In genomic region chr6:132412656-132413500, GRCh38 we compare ENCODE assay signal across 1 cellular context.
TF ChIP-seq lines count a peak whose summit lies in the region.

No MANE protein-coding gene starts in this region.

TF ChIP-seq in IMR-90, 13 proteins besides CTCF, POLR2A, EP300 and RAD21:
- no peak for TF ChIP-seq RFX5 (IDR thresholded peaks at IDR 0.05; ENCODE audit: low read depth, low read length)
- TF ChIP-seq MAFK (IDR thresholded peaks at IDR 0.05; ENCODE audit: low read depth, low read length) = peak; percentile 92
TF ChIP-seq in IMR-90: peak in this region for 1.
